8 cellular contexts compared by ENCODE assay signal in the genomic region with DNA sequence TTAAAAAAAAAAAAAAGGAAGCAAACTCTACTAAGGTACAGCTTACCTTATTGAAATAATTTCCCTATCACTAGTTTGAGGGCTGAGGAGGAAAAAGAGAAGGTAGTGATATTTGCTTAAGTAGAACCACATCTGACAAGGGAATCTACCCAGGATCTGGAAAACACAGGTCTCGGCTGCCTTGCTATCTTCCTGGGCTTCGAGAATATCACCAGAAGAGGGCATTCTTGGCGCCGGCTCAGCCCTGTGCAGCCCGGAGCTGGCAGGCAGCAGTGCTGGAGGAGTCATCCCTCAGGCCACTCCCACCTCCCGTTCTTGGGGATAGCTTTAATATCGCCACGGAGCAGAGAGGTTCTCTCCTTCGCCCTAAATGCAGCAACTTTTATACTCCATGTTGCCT.
DNase-seq lines count a peak whose midpoint lies in the region; ATAC-seq lines count a peak whose summit lies in the region.

No MANE protein-coding gene starts in this region.

- H3K4me1 ChIP-seq in mucosa of rectum (ENCODE audit: control insufficient read depth in 2 of 2, insufficient read depth in 2 of 2, low read length in 2 of 2) = peaks cover 0 to 8% of the 10 kb centered on the region in 2 donors

- H3K4me3 Mint-ChIP-seq in effector memory CD8-positive, alpha-beta T cell = peak overlapping the region; percentile 82 to 88

- H3K27ac ChIP-seq in mucosa of rectum (ENCODE audit: low read depth in 2 of 2, low read length in 2 of 2) = peak overlapping the region; percentile 74 to 77

- peaks cover 0 to under 1% of the 10 kb centered on the region in 2 donors for H3K9me3 Mint-ChIP-seq in effector memory CD8-positive, alpha-beta T cell

- no peaks in the 10 kb centered on the region for H3K27me3 Mint-ChIP-seq in effector memory CD8-positive, alpha-beta T cell

- DNase-seq in DMS53 (lab: John Stamatoyannopoulos, UW) (peak; percentile 69), NCI-H446 (lab: John Stamatoyannopoulos, UW) (peak; percentile 29 to 61)
- peak; percentile 34 to 53 (median 45) for DNase-seq in activated CD8-positive, alpha-beta memory T cell treated with anti-CD3 and anti-CD28 coated beads for 48 hours (ENCODE audit: low read depth in 2 of 3, low spot score in 2 of 3)
- peak; percentile 50 to 54 (median 53) for DNase-seq in effector memory CD8-positive, alpha-beta T cell
- DNase-seq in stimulated activated CD8-positive, alpha-beta memory T cell treated with anti-CD3 and anti-CD28 coated beads, Interleukin-2, amount 100 ng/mL, for 1 hour (ENCODE audit: low read depth in 2 of 2) = peak; percentile 48 to 60

- H3K36me3 Mint-ChIP-seq in effector memory CD8-positive, alpha-beta T cell (ENCODE audit: insufficient read depth) = peaks cover 8% of the 10 kb centered on the region

- no peaks in the 10 kb centered on the region for H3K36me3 ChIP-seq in mucosa of rectum (ENCODE audit: control insufficient read depth in 2 of 2, insufficient read depth in 2 of 2, low read length in 2 of 2)

- H3K27me3 ChIP-seq in mucosa of rectum (ENCODE audit: control insufficient read depth in 2 of 2, insufficient read depth in 2 of 2, low read length in 2 of 2) = no peaks in the 10 kb centered on the region

- H3K27ac Mint-ChIP-seq in effector memory CD8-positive, alpha-beta T cell = peak overlapping the region; percentile 92 to 94

- ATAC-seq in effector memory CD8-positive, alpha-beta T cell (replicated peaks) = peak; percentile 80
- ATAC-seq in HG02642 (IDR thresholded peaks at IDR 0.05; ENCODE audit: poor library complexity, unreplicated experiment) (no peak), HG03521 (IDR thresholded peaks at IDR 0.05; ENCODE audit: unreplicated experiment) (no peak)

- peak overlapping the region; percentile 15 to 49 for H3K9ac ChIP-seq in mucosa of rectum (ENCODE audit: low read depth in 1 of 2, low read length in 2 of 2)

- peak overlapping the region; percentile 19 to 73 for H3K4me3 ChIP-seq in mucosa of rectum (ENCODE audit: low read length in 2 of 2)

- no peaks in the 10 kb centered on the region for H3K9me3 ChIP-seq in mucosa of rectum (ENCODE audit: control insufficient read depth in 2 of 2, low read length in 2 of 2)

- H3K4me1 Mint-ChIP-seq in effector memory CD8-positive, alpha-beta T cell (ENCODE audit: low read depth in 2 of 2) = peaks cover 35 to 37% of the 10 kb centered on the region in 2 donors
